ENCODE assay signal across 9 cellular contexts in the genomic region with DNA sequence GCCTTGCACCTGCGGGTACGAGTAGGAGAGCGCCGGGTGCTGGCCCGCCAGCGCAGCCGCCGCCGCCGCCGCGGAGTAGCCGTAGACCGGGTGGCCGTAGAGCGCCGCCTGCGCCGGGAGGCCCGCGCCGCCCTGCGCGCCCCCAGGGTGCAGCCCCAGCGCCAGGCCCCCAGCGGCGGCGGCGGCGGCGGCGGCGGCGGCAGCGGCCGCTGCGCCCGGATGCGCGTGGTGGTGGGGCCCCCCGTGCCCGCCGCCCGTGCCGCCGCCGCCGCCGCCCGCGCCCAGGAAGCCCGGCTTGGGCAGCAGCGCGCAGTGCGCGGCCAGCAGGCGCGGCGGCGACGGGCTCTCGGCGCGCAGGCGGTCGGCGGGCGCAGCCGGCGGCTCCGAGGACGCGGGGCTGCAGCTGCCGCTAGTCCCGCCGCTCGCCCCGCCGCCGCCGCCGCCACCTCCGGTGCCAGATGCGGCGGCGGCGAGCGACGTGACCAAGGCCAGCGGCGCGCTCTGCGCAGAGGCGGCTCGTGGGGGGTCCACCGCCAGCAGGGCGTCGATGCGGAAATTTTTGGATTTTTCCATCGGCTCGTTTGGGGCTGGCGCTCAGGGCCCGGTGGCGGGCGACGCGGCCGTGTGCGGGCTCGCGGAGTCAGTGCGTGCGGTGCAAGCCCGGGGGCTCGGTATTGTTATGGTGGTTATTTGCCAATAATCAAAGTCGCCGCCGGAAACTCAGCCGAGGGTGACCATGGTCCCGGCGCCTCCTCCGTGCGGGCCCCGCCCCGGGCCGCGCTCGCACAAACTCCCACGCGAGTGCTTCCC. TPM values are rescaled to one million over a fixed set of nuclear protein-coding genes. Genes with fewer than 3 reads are reported as not detected.
DNase-seq lines count a peak whose midpoint lies in the region; ATAC-seq and TF ChIP-seq lines count a peak whose summit lies in the region.
"Had no signal": no experiment of that assay in that cellular context is flagged by ENCODE, and none has a peak within 500 bp of the region (broad histone marks: within the 10 kb centered on the region; RNA-seq: fewer than 3 reads in every experiment).

No MANE protein-coding gene starts in this region.

- DNase-seq in NCI-H2227 (lab: John Stamatoyannopoulos, UW; ENCODE audit: unreplicated experiment): peak; percentile 31
- no peak for DNase-seq in NCI-H2227 treated with DMSO at 0.1 percent for 48 hours (lab: John Stamatoyannopoulos, UW)
- DNase-seq in Panc1 (ENCODE audit: low read depth, low spot score): no peak
- DNase-seq in iPS DF 6.9 (ENCODE audit: low read depth, low spot score): no peak
- no peak for DNase-seq in testis
- no peak for DNase-seq in HuH-7 (ENCODE audit: low spot score)
- DNase-seq in sciatic nerve (ENCODE audit: low spot score): no peak

- H3K36me3 ChIP-seq in Panc1 (ENCODE audit: control insufficient read depth, insufficient read depth, low read length) (peaks cover 3% of the 10 kb centered on the region; the same call in 1 of the 2 replicates), iPS DF 6.9 (ENCODE audit: control insufficient read depth, insufficient read depth, low read length) (no peaks in the 10 kb centered on the region), testis (ENCODE audit: low read depth, missing control alignments) (no peaks in the 10 kb centered on the region)

- no TSS peak for BruUV-seq in Panc1 (replicated peaks; lab: Mats Ljungman, UMichigan)

- H3K9me3 ChIP-seq in Panc1 (ENCODE audit: control insufficient read depth, insufficient read depth, low read depth, low read length) (no peaks in the 10 kb centered on the region), iPS DF 6.9 (ENCODE audit: control insufficient read depth, insufficient read depth, low read length) (no peaks in the 10 kb centered on the region), testis (no peaks in the 10 kb centered on the region)

- WGBS in iPS DF 6.9 (ENCODE audit: insufficient coverage, insufficient read length): no CpG with 5 or more reads among the region's 130 CpGs
- 1% methylated on average over 16 to 62 of the region's 130 CpGs for WGBS in testis, 2 donors

- H3K4me3 ChIP-seq in Panc1 (ENCODE audit: low read depth in 2 of 2, low read length in 2 of 2) (peak overlapping the region; percentile 62 to 75), iPS DF 6.9 (ENCODE audit: low read length) (peak overlapping the region; percentile 40; the same call in 1 of the 2 replicates), testis (peak overlapping the region; percentile 41 to 61)

- in situ Hi-C loops in Panc1 (cut with HindIII; ENCODE audit: low pct_unique_long_range_greater_than_20kb, low sequenced_read_pairs): no loop called here

- no peak overlapping the region for H3K27ac ChIP-seq in Panc1 (ENCODE audit: low read length)
- H3K27ac ChIP-seq in iPS DF 6.9 (ENCODE audit: low read length): no peak overlapping the region
- no peak overlapping the region for H3K27ac ChIP-seq in testis

- TF ChIP-seq POLR2A in testis (IDR thresholded peaks at IDR 0.05): no peak

- ATAC-seq in HG02588 (IDR thresholded peaks at IDR 0.05; ENCODE audit: unreplicated experiment) (peak; percentile 21), Panc1 (peak; percentile 66), sciatic nerve (no peak)

- TF ChIP-seq CTCF in Panc1 (IDR thresholded peaks at IDR 0.05) (no peak), testis (IDR thresholded peaks at IDR 0.05) (no peak)

- no peaks in the 10 kb centered on the region for H3K27me3 ChIP-seq in Panc1 (ENCODE audit: control insufficient read depth, insufficient read depth, low read length)
- peaks cover 85% of the 10 kb centered on the region for H3K27me3 ChIP-seq in iPS DF 6.9 (ENCODE audit: control insufficient read depth, insufficient read depth, low read length)
- H3K27me3 ChIP-seq in testis: no peaks in the 10 kb centered on the region

- CTCF ChIA-PET in Panc1 (lab: Charles Lee): no interaction called here

- intact Hi-C loops in Panc1 (cut with micrococcal nuclease; ENCODE audit: unreplicated experiment) (no loop called here), testis (cut with DNase I; ENCODE audit: low total_unique reads) (no loop called here), sciatic nerve (cut with DNase I) (no loop called here)

- H3K4me1 ChIP-seq in Panc1 (ENCODE audit: control insufficient read depth, insufficient read depth, low read length) (peaks cover 15% of the 10 kb centered on the region), iPS DF 6.9 (ENCODE audit: control insufficient read depth, insufficient read depth, low read length) (peaks cover 2% of the 10 kb centered on the region; the same call in 1 of the 2 replicates), testis (peaks cover 12% of the 10 kb centered on the region)

- POLR2A ChIA-PET in Panc1 (lab: Charles Lee): interaction anchor here (1.0 kb wide), 1 partner anchor 14 kb away, joined by 3 read pairs; no protein-coding TSS in a partner anchor

RNA-seq across cellular contexts. Expression of a gene that starts 0.5 kb away (rescaled TPM):
- total RNA-seq in Panc1 (2021; ENCODE audit: unreplicated experiment) (3.6 TPM), testis (1 to 10 TPM; 3.0 to 3.3 TPM), sciatic nerve (not detected)
- 1.9 TPM for polyA plus RNA-seq in Panc1 (2012; ENCODE audit: insufficient read length)
- 1.5 TPM for polyA plus RNA-seq in testis (ENCODE audit: insufficient read depth, low read depth, low replicate concordance)
- polyA plus RNA-seq: CD4-positive, CD25-positive, alpha-beta regulatory T cell had no signal
